Comparison of ENCODE assay signal across 32 cellular contexts in the genomic region with DNA sequence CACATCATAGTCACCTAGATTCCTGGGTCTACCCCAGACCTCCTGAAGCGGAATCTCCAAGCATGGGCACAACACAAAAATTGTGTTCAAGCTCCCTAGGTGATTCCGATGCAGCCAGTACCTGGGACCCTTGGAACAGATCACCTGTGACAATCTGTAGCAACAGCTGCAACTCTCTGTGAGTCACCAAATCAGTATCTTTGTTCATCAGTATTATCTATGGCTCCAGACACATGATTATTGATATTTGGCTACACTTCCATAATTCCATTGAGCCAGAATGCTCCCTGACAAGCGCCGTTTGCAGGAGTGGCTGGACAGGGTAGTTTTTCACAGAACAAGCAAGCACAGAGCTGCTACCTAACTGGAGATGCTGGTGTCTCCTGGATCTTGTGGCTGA. TPM values are rescaled to one million over a fixed set of nuclear protein-coding genes. Genes with fewer than 3 reads are reported as not detected.
"Had no signal": no experiment of that assay in that cellular context is flagged by ENCODE, and none has a peak within 500 bp of the region (broad histone marks: within the 10 kb centered on the region; RNA-seq: fewer than 3 reads in every experiment).

No MANE protein-coding gene starts in this region.

- H3K4me1 ChIP-seq: ascending aorta, breast epithelium, colonic mucosa, esophagus muscularis mucosa, foreskin keratinocyte, gastrocnemius medialis, heart left ventricle had no signal

- H3K4me3 ChIP-seq: ascending aorta, breast epithelium, cardiac muscle cell, colonic mucosa, dorsolateral prefrontal cortex, esophagus muscularis mucosa, gastrocnemius medialis, heart left ventricle had no signal

- H3K27ac ChIP-seq: ascending aorta, breast epithelium, cardiac muscle cell, colonic mucosa, dorsolateral prefrontal cortex, esophagus muscularis mucosa, foreskin keratinocyte, gastrocnemius medialis, heart left ventricle had no signal

- H3K36me3 ChIP-seq: ascending aorta, breast epithelium, cardiac muscle cell, colonic mucosa, esophagus muscularis mucosa, gastrocnemius medialis, heart left ventricle had no signal

- DNase-seq: activated CD4-positive, alpha-beta memory T cell treated with anti-CD3 and anti-CD28 coated beads, Interleukin-2, amount 10 ng/mL, durations not matched to agents 7 days and 5 days; activated CD4-positive, alpha-beta T cell treated with anti-CD3 and anti-CD28 coated beads for 1 hour; activated CD4-positive, alpha-beta T cell treated with anti-CD3 and anti-CD28 coated beads for 4 hours; activated CD4-positive, alpha-beta T cell treated with anti-CD3 and anti-CD28 coated beads, Interleukin-2, amount 10 ng/mL, durations not matched to agents 7 days and 5 days; activated CD4-positive, alpha-beta T cell treated with anti-CD3 and anti-CD28 coated beads, Interleukin-2, amount 50 U/mL, for 4 hours; activated CD8-positive, alpha-beta memory T cell treated with anti-CD3 and anti-CD28 coated beads, Interleukin-2, amount 50 U/mL, for 48 hours; activated gamma-delta T cell; activated naive CD4-positive, alpha-beta T cell; activated naive CD4-positive, alpha-beta T cell treated with anti-CD3 and anti-CD28 coated beads, Interleukin-2, amount 10 ng/mL, durations not matched to agents 7 days and 5 days; activated naive CD8-positive, alpha-beta T cell treated with anti-CD3 and anti-CD28 coated beads, Interleukin-2, amount 10 ng/mL, durations not matched to agents 7 days and 5 days; activated T-cell treated with anti-CD3 and anti-CD28 coated beads for 4 hours; activated T-cell treated with anti-CD3 and anti-CD28 coated beads, Interleukin-2, amount 50 U/mL, for 4 hours; central memory CD4-positive, alpha-beta T cell; cerebellar nuclear complex; colonic mucosa; dorsolateral prefrontal cortex; effector CD4-positive, alpha-beta T cell; effector memory CD8-positive, alpha-beta T cell; erythroblast; foreskin keratinocyte; gastrocnemius medialis; glutamatergic neuron; heart left ventricle; T-helper 2 cell had no signal

- ATAC-seq: activated T-cell treated with anti-CD3 and anti-CD28 coated beads, Interleukin-2, amount 50 U/mL, for 4 hours; effector memory CD8-positive, alpha-beta T cell; foreskin keratinocyte; gastrocnemius medialis; heart left ventricle; WTC11 had no signal

- H3K9me3 ChIP-seq: ascending aorta, breast epithelium, colonic mucosa, esophagus muscularis mucosa, gastrocnemius medialis, heart left ventricle had no signal

- H3K27me3 ChIP-seq: ascending aorta, breast epithelium, cardiac muscle cell, colonic mucosa, dorsolateral prefrontal cortex, esophagus muscularis mucosa, foreskin keratinocyte, gastrocnemius medialis had no signal

RNA-seq across cellular contexts. Expression of a gene that starts 16.2 kb away (rescaled TPM):
- total RNA-seq: activated naive CD4-positive, alpha-beta T cell treated with anti-CD3 and anti-CD28 coated beads, Interleukin-2, amount 50 U/mL, for 72 hours; activated naive CD8-positive, alpha-beta T cell treated with anti-CD3 and anti-CD28 coated beads, Interleukin-2, amount 10 ng/mL, durations not matched to agents 7 days and 5 days; activated T-cell treated with anti-CD3 and anti-CD28 coated beads, Interleukin-2, amount 50 U/mL, for 4 hours; activated T-helper 17 cell treated with anti-CD3 and anti-CD28 coated beads, Interleukin-2, amount 50 U/mL, for 72 hours; foreskin keratinocyte; T-helper 1 cell treated with Interleukin-12 subunit alpha and Interleukin-12 subunit beta and Interleukin-4 antibody, amounts not matched to agents 30 ng/mL and 1 ng/mL, for 36 hours had no signal
